In the genomic region with DNA sequence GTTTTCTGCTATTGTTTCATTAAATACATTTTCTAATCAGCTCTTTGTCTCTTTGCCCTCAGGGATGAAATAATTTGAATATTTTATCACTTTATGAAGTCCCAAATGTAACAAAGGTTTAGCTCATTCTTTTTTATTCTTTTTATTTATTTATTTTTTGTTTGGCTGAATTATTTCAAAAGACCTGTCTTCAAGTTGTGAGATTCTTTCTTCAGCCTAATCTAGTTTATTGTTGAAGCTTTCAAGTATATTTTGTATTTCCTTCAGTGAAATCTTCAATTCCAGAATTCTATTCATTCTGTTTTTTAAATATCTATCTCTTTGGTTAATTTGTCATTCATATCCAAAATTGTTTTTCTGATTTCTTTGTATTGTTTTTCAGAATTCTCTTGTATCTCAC, we compare ENCODE assay signal across 20 cellular contexts. TPM values are rescaled to one million over a fixed set of nuclear protein-coding genes. Genes with fewer than 3 reads are reported as not detected.
A peak's percentile ranks its signal among the peaks of the same experiment; 100 is the strongest.
DNase-seq lines count a peak whose midpoint lies in the region; ATAC-seq, FAIRE-seq and TF ChIP-seq lines count a peak whose summit lies in the region.
"Had no signal": no experiment of that assay in that cellular context is flagged by ENCODE, and none has a peak within 500 bp of the region (broad histone marks: within the 10 kb centered on the region; RNA-seq: fewer than 3 reads in every experiment).

No MANE protein-coding gene starts in this region.

- ATAC-seq in A549 (no peak), memory B cell (ENCODE audit: low read depth) (no peak), HG03108 (IDR thresholded peaks at IDR 0.05; ENCODE audit: unreplicated experiment) (no peak), GM18520 (IDR thresholded peaks at IDR 0.05; ENCODE audit: unreplicated experiment) (no peak)
- no peak for ATAC-seq in CD4-positive, CD25-positive, alpha-beta regulatory T cell (ENCODE audit: low read depth in 2 of 2)
- ATAC-seq: PC-3 had no signal

- H3K4me3 Mint-ChIP-seq in CD4-positive, CD25-positive, alpha-beta regulatory T cell: peak overlapping the region in 3 of 4 donors; percentile 62 to 65 (median 64)
- no peak overlapping the region for H3K4me3 Mint-ChIP-seq in memory B cell
- H3K4me3 Mint-ChIP-seq: HFFc6 had no signal

- H3K36me3 ChIP-seq in CD4-positive, CD25-positive, alpha-beta regulatory T cell (ENCODE audit: control insufficient read depth, insufficient read depth, low read length): peaks cover 89% of the 10 kb centered on the region

- peaks cover 76% of the 10 kb centered on the region for H3K36me3 Mint-ChIP-seq in CD4-positive, CD25-positive, alpha-beta regulatory T cell
- H3K36me3 Mint-ChIP-seq in memory B cell: peaks cover 64% of the 10 kb centered on the region

- no peaks in the 10 kb centered on the region for H3K27me3 Mint-ChIP-seq in CD4-positive, CD25-positive, alpha-beta regulatory T cell
- H3K27me3 Mint-ChIP-seq in memory B cell: no peaks in the 10 kb centered on the region

- TF ChIP-seq EP300 in A549 (IDR thresholded peaks at IDR 0.05): no peak

- no peak for TF ChIP-seq CTCF in A549 (IDR thresholded peaks at IDR 0.05)

- TF ChIP-seq POLR2A in A549 (IDR thresholded peaks at IDR 0.05; ENCODE audit: low read length): no peak

- no peak overlapping the region for H3K4me2 ChIP-seq in A549
- H3K4me2 ChIP-seq: BLaER1 treated with 17β-estradiol and CSF1 and Interleukin-3, amounts not matched to agents 10 nM and 100 nM had no signal

- no peaks in the 10 kb centered on the region for H3K27me3 ChIP-seq in CD4-positive, CD25-positive, alpha-beta regulatory T cell (ENCODE audit: control insufficient read depth, insufficient read depth, low read length)
- H3K27me3 ChIP-seq: BLaER1 treated with 17β-estradiol and CSF1 and Interleukin-3, amounts not matched to agents 10 nM and 100 nM had no signal

- H3K9me3 ChIP-seq in A549: peaks cover 26% of the 10 kb centered on the region
- H3K9me3 ChIP-seq in CD4-positive, CD25-positive, alpha-beta regulatory T cell (ENCODE audit: control insufficient read depth in 2 of 2, low read length in 2 of 2): peaks cover 16% of the 10 kb centered on the region in 2 experiments

- DNase-seq in A549 (ENCODE audit: low read depth in 1 of 2, low spot score in 1 of 2) (no peak), memory B cell (ENCODE audit: low spot score in 2 of 2) (no peak), NOMO-1 treated with dmso at 0.1 percent for 144 hours (lab: John Stamatoyannopoulos, UW; ENCODE audit: unreplicated experiment) (no peak)
- DNase-seq in CD4-positive, CD25-positive, alpha-beta regulatory T cell: no peak
- DNase-seq: DND-41; GDM1; HFFc6; KBM-7; NCI-H1048; NCI-H2107; NCI-H69; NK-92 treated with Interleukin-12 subunit alpha and Interleukin-12 subunit beta, amount 100 ng/mL, for 24 hours; PC-3 had no signal

- POLR2A ChIA-PET in A549 (lab: Yijun Ruan, JAX): no interaction called here

- FAIRE-seq in A549 (lab: Jason Lieb, UNC) (no peak), TTC549 (lab: Jason Lieb, UNC) (peak; percentile 70)
- FAIRE-seq: H1 had no signal

- CTCF ChIA-PET in A549 (lab: Yijun Ruan, JAX): no interaction called here

- H3K27ac Mint-ChIP-seq in CD4-positive, CD25-positive, alpha-beta regulatory T cell: peak overlapping the region in 1 of 3 donors; percentile 53
- H3K27ac Mint-ChIP-seq in memory B cell: peak overlapping the region; percentile 85
- H3K27ac Mint-ChIP-seq: HFFc6 had no signal

- no peak overlapping the region for H3K4me3 ChIP-seq in A549
- H3K4me3 ChIP-seq in CD4-positive, CD25-positive, alpha-beta regulatory T cell (ENCODE audit: low read depth, low read length): no peak overlapping the region
- H3K4me3 ChIP-seq: BLaER1 treated with 17β-estradiol and CSF1 and Interleukin-3, amounts not matched to agents 10 nM and 100 nM had no signal

- TF ChIP-seq RAD21 in A549 (conservative IDR thresholded peaks at IDR 0.05 in 1 of 2, IDR thresholded peaks at IDR 0.05 in 1 of 2): no peak

- peaks cover 0 to 26% (median 7%) of the 10 kb centered on the region in 7 donors for H3K9me3 Mint-ChIP-seq in CD4-positive, CD25-positive, alpha-beta regulatory T cell
- peaks cover 13% of the 10 kb centered on the region for H3K9me3 Mint-ChIP-seq in memory B cell
- H3K9me3 Mint-ChIP-seq: HFFc6 had no signal

- no peak overlapping the region for H3K27ac ChIP-seq in A549
- H3K27ac ChIP-seq in CD4-positive, CD25-positive, alpha-beta regulatory T cell (ENCODE audit: insufficient read depth, low read length, poor library complexity, severe bottlenecking): no peak overlapping the region
- H3K27ac ChIP-seq: BLaER1 treated with 17β-estradiol and CSF1 and Interleukin-3, amounts not matched to agents 10 nM and 100 nM had no signal

- H3K4me1 ChIP-seq in A549: no peaks in the 10 kb centered on the region
- peaks cover 26% of the 10 kb centered on the region for H3K4me1 ChIP-seq in CD4-positive, CD25-positive, alpha-beta regulatory T cell (ENCODE audit: control insufficient read depth, insufficient read depth, low read length, poor library complexity, severe bottlenecking)

- H3K4me1 Mint-ChIP-seq in CD4-positive, CD25-positive, alpha-beta regulatory T cell: peaks cover 41 to 82% (median 58%) of the 10 kb centered on the region in 4 donors
- peaks cover 48% of the 10 kb centered on the region for H3K4me1 Mint-ChIP-seq in memory B cell

TF ChIP-seq in A549, 52 proteins besides CTCF, POLR2A, EP300 and RAD21:
- TF ChIP-seq GATA3 (IDR thresholded peaks at IDR 0.05; ENCODE audit: borderline replicate concordance) (no peak), POLR2AphosphoS2 (conservative IDR thresholded peaks at IDR 0.05; ENCODE audit: low read length) (no peak), ZSCAN20 (CRISPR knock-in tag; IDR thresholded peaks at IDR 0.05) (peak; percentile 27; the same call in 1 of the 2 replicates)
- TF ChIP-seq, protein P1, sequence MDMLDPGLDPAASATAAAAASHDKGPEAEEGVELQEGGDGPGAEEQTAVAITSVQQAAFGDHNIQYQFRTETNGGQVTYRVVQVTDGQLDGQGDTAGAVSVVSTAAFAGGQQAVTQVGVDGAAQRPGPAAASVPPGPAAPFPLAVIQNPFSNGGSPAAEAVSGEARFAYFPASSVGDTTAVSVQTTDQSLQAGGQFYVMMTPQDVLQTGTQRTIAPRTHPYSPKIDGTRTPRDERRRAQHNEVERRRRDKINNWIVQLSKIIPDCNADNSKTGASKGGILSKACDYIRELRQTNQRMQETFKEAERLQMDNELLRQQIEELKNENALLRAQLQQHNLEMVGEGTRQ (IDR thresholded peaks at IDR 0.05): no peak

RNA-seq across cellular contexts. Expression of a gene that starts 10.8 kb away (rescaled TPM):
- polyA plus RNA-seq in A549 (2011; rRNA removed) (0.19 and 0.20 TPM in 2 replicates), A549 (2017; fragmentation: RNase III; extraction: RNeasy Plus Mini Kit Qiagen cat#74134 plus additional on column Dnase treatment) (0.03 to 0.15 TPM (median 0.05 TPM) in 3 replicates)
- polyA plus RNA-seq in A549 (2012; cell fraction: cytosol; rRNA removed): 0.18 and 0.21 TPM in 2 replicates
- polyA plus RNA-seq in A549 (2012; cell fraction: nucleus; rRNA removed): 0.13 and 0.14 TPM in 2 replicates
- polyA minus RNA-seq in A549 (2011; rRNA and poly(A)+ RNA removed): 0.37 and 0.49 TPM in 2 replicates
- 105 TPM for total RNA-seq in CD4-positive, CD25-positive, alpha-beta regulatory T cell
- polyA plus RNA-seq in CD4-positive, CD25-positive, alpha-beta regulatory T cell: 100 to 1,000 TPM; 124 to 147 (median 131) TPM
- total RNA-seq: H1, HFFc6, M059J, PC-3, SK-MEL-5 had no signal
- polyA plus RNA-seq: H1 had no signal

RNA-seq across cellular contexts. Expression of a gene that starts 55.9 kb away (rescaled TPM):
- polyA plus RNA-seq in A549 (2011; rRNA removed) (0.03 and 0.08 TPM in 2 replicates), A549 (2017; fragmentation: RNase III; extraction: RNeasy Plus Mini Kit Qiagen cat#74134 plus additional on column Dnase treatment) (not detected in 3 replicates)
- polyA plus RNA-seq in A549 (2012; cell fraction: cytosol; rRNA removed): not detected in 2 replicates
- not detected in 2 replicates for polyA plus RNA-seq in A549 (2012; cell fraction: nucleus; rRNA removed)
- not detected in 2 replicates for polyA minus RNA-seq in A549 (2011; rRNA and poly(A)+ RNA removed)
- 0.47 TPM for total RNA-seq in CD4-positive, CD25-positive, alpha-beta regulatory T cell
- under 1 TPM; 0.26 to 0.63 (median 0.43) TPM for polyA plus RNA-seq in CD4-positive, CD25-positive, alpha-beta regulatory T cell
- total RNA-seq: H1, HFFc6, M059J, PC-3 had no signal
- polyA plus RNA-seq: H1 had no signal

Comparison
In these comparisons a context has a peak if more than half of its experiments do, and no peak if none do; other contexts are left out.
1. RNA of a gene that starts 10.8 kb away (polyA plus RNA-seq): 124 to 147 TPM in CD4-positive, CD25-positive, alpha-beta regulatory T cell; 0.03 to 0.21 TPM in A549; every median in the first group is over 100 times any median in the second.